In the genomic region with DNA sequence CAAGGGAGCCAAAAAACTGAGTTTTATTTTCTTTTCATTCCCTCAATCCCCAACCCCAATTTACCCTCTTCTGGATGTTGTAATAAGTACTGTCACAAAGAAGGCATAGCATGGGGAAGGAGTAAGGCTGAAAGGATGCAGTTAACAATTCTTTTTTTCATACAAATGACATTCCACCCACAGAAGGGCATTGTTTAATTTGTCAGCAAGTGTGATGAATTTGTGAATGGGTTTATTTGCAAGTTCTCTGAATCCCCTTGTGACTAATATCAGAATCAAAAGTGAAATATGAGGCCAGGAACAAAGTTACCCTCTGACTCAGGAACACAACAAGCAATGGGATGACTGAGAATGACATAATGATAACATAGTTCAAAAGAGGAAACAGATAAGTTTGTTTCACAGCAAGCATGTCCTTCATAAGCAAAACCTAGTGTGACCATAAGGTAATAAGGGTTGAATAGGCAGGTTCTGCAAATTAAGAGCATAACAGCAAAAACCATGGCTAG, we compare ENCODE assay signal across 8 cellular contexts. TPM values are rescaled to one million over a fixed set of nuclear protein-coding genes. Genes with fewer than 3 reads are reported as not detected.
DNase-seq lines count a peak whose midpoint lies in the region; ATAC-seq and TF ChIP-seq lines count a peak whose summit lies in the region.

No MANE protein-coding gene starts in this region.

- no peaks in the 10 kb centered on the region for H3K9me3 ChIP-seq in vagina

- H3K4me1 ChIP-seq in vagina = peaks cover 9% of the 10 kb centered on the region

- no peaks in the 10 kb centered on the region for H3K36me3 ChIP-seq in vagina

- DNase-seq in activated T-cell treated with anti-CD3 and anti-CD28 coated beads, Interleukin-2, amount 50 U/mL, for 24 hours = no peak
- no peak for DNase-seq in activated T-cell treated with anti-CD3 and anti-CD28 coated beads, Interleukin-2, amount 50 U/mL, for 48 hours
- DNase-seq in activated T-helper 1 cell treated with anti-CD3 and anti-CD28 coated beads, Interleukin-12 subunit alpha, Interleukin-12 subunit beta, Interleukin-2, Interleukin-4 antibody, amounts not matched to agents 30 ng/mL and 10 ng/mL and 1 ng/mL, durations not matched to agents 14 hours and 24 hours and 36 hours (ENCODE audit: low spot score) = no peak
- DNase-seq in lung microvascular endothelial cell (ENCODE audit: low read depth in 2 of 2) (peak; percentile 56 to 89), HuH-7.5 (ENCODE audit: low spot score) (no peak), vagina (ENCODE audit: extremely low spot score in 2 of 2) (no peak)

- peak overlapping the region; percentile 95 for H3K27ac Mint-ChIP-seq in activated T-cell treated with anti-CD3 and anti-CD28 coated beads, Interleukin-2, amount 50 U/mL, for 24 hours
- peak overlapping the region; percentile 93 for H3K27ac Mint-ChIP-seq in activated T-helper 1 cell treated with anti-CD3 and anti-CD28 coated beads, Interleukin-12 subunit alpha, Interleukin-12 subunit beta, Interleukin-2, Interleukin-4 antibody, amounts not matched to agents 30 ng/mL and 10 ng/mL and 1 ng/mL, durations not matched to agents 14 hours and 24 hours and 36 hours

- no peak for TF ChIP-seq CTCF in vagina (IDR thresholded peaks at IDR 0.05)

- peak; percentile 41 for ATAC-seq in HG03108 (IDR thresholded peaks at IDR 0.05; ENCODE audit: unreplicated experiment)
- no peak for ATAC-seq in HG03045 (IDR thresholded peaks at IDR 0.05; ENCODE audit: unreplicated experiment)

- no peaks in the 10 kb centered on the region for H3K27me3 ChIP-seq in vagina

- H3K27me3 Mint-ChIP-seq in activated T-cell treated with anti-CD3 and anti-CD28 coated beads, Interleukin-2, amount 50 U/mL, for 24 hours = peaks cover 3% of the 10 kb centered on the region
- no peaks in the 10 kb centered on the region for H3K27me3 Mint-ChIP-seq in activated T-helper 1 cell treated with anti-CD3 and anti-CD28 coated beads, Interleukin-12 subunit alpha, Interleukin-12 subunit beta, Interleukin-2, Interleukin-4 antibody, amounts not matched to agents 30 ng/mL and 10 ng/mL and 1 ng/mL, durations not matched to agents 14 hours and 24 hours and 36 hours (ENCODE audit: insufficient read depth)

- H3K4me3 Mint-ChIP-seq in activated T-cell treated with anti-CD3 and anti-CD28 coated beads, Interleukin-2, amount 50 U/mL, for 24 hours = peak overlapping the region; percentile 86
- peak overlapping the region; percentile 99 for H3K4me3 Mint-ChIP-seq in activated T-helper 1 cell treated with anti-CD3 and anti-CD28 coated beads, Interleukin-12 subunit alpha, Interleukin-12 subunit beta, Interleukin-2, Interleukin-4 antibody, amounts not matched to agents 30 ng/mL and 10 ng/mL and 1 ng/mL, durations not matched to agents 14 hours and 24 hours and 36 hours

- H3K4me1 Mint-ChIP-seq in activated T-cell treated with anti-CD3 and anti-CD28 coated beads, Interleukin-2, amount 50 U/mL, for 24 hours (ENCODE audit: low read depth) = peaks cover 47% of the 10 kb centered on the region
- H3K4me1 Mint-ChIP-seq in activated T-helper 1 cell treated with anti-CD3 and anti-CD28 coated beads, Interleukin-12 subunit alpha, Interleukin-12 subunit beta, Interleukin-2, Interleukin-4 antibody, amounts not matched to agents 30 ng/mL and 10 ng/mL and 1 ng/mL, durations not matched to agents 14 hours and 24 hours and 36 hours (ENCODE audit: low read depth) = peaks cover 33% of the 10 kb centered on the region

- H3K36me3 Mint-ChIP-seq in activated T-cell treated with anti-CD3 and anti-CD28 coated beads, Interleukin-2, amount 50 U/mL, for 24 hours (ENCODE audit: low read depth) = peaks cover 25% of the 10 kb centered on the region
- H3K36me3 Mint-ChIP-seq in activated T-helper 1 cell treated with anti-CD3 and anti-CD28 coated beads, Interleukin-12 subunit alpha, Interleukin-12 subunit beta, Interleukin-2, Interleukin-4 antibody, amounts not matched to agents 30 ng/mL and 10 ng/mL and 1 ng/mL, durations not matched to agents 14 hours and 24 hours and 36 hours (ENCODE audit: low read depth) = peaks cover 5% of the 10 kb centered on the region

- no peaks in the 10 kb centered on the region for H3K9me3 Mint-ChIP-seq in activated T-cell treated with anti-CD3 and anti-CD28 coated beads, Interleukin-2, amount 50 U/mL, for 24 hours
- H3K9me3 Mint-ChIP-seq in activated T-helper 1 cell treated with anti-CD3 and anti-CD28 coated beads, Interleukin-12 subunit alpha, Interleukin-12 subunit beta, Interleukin-2, Interleukin-4 antibody, amounts not matched to agents 30 ng/mL and 10 ng/mL and 1 ng/mL, durations not matched to agents 14 hours and 24 hours and 36 hours = no peaks in the 10 kb centered on the region

- no peak overlapping the region for H3K4me3 ChIP-seq in vagina

- intact Hi-C loops in activated T-helper 1 cell treated with anti-CD3 and anti-CD28 coated beads, Interleukin-12 subunit alpha, Interleukin-12 subunit beta, Interleukin-2, Interleukin-4 antibody, amounts not matched to agents 30 ng/mL and 10 ng/mL and 1 ng/mL, durations not matched to agents 14 hours and 24 hours and 36 hours (cut with micrococcal nuclease) = loop anchor here (1.0 to 10.0 kb wide), 13 partner anchors 285 to 1830 kb away; a partner anchor contains a TSS
- intact Hi-C loops in vagina (cut with DNase I) = no loop called here

- no peak overlapping the region for H3K27ac ChIP-seq in vagina

- no peak for TF ChIP-seq POLR2A in vagina (IDR thresholded peaks at IDR 0.05)

RNA-seq across cellular contexts. Expression of a gene that starts 2.1 kb away (rescaled TPM):
- 15.6 and 17.7 TPM in 2 replicates for total RNA-seq in activated T-helper 1 cell treated with anti-CD3 and anti-CD28 coated beads, Interleukin-12 subunit alpha, Interleukin-12 subunit beta, Interleukin-2, Interleukin-4 antibody, amounts not matched to agents 30 ng/mL and 10 ng/mL and 1 ng/mL, durations not matched to agents 14 hours and 24 hours and 36 hours
- 8.1 and 12.2 TPM in 2 replicates for total RNA-seq in lung microvascular endothelial cell
- 16.5 TPM for total RNA-seq in vagina

Comparison
In these comparisons a context has a peak if more than half of its experiments do, and no peak if none do; other contexts are left out.
1. DNase-seq: peak in lung microvascular endothelial cell (2 of 2); none in activated T-cell treated with anti-CD3 and anti-CD28 coated beads, Interleukin-2, amount 50 U/mL, for 24 hours (single experiment), activated T-cell treated with anti-CD3 and anti-CD28 coated beads, Interleukin-2, amount 50 U/mL, for 48 hours (0 of 2), activated T-helper 1 cell treated with anti-CD3 and anti-CD28 coated beads, Interleukin-12 subunit alpha, Interleukin-12 subunit beta, Interleukin-2, Interleukin-4 antibody, amounts not matched to agents 30 ng/mL and 10 ng/mL and 1 ng/mL, durations not matched to agents 14 hours and 24 hours and 36 hours (single experiment), HuH-7.5 (single experiment) and vagina (0 of 2).